Comparison of ENCODE assay signal across 8 cellular contexts in genomic region chr5:133240425-133241091, GRCh38.
DNase-seq lines count a peak whose midpoint lies in the region; ATAC-seq and TF ChIP-seq lines count a peak whose summit lies in the region.

No MANE protein-coding gene starts in this region.

- intact Hi-C loops in lower lobe of right lung (cut with DNase I) = no loop called here

- TF ChIP-seq CTCF in NB4 (IDR thresholded peaks at IDR 0.05; ENCODE audit: low read depth, low read length) (no peak), lower lobe of right lung (IDR thresholded peaks at IDR 0.05) (no peak)

- DNase-seq in EL = peak; percentile 97
- peak; percentile 91 for DNase-seq in NB4 (ENCODE audit: low read depth)
- peak; percentile 75 for DNase-seq in adipocyte (ENCODE audit: low read depth)
- DNase-seq in lower lobe of right lung = no peak
- no peak for DNase-seq in NCI-H510A treated with DMSO at 0.1 percent for 48 hours (lab: John Stamatoyannopoulos, UW)
- DNase-seq in cerebellar nuclear complex (lab: John Stamatoyannopoulos, UW) = no peak

- H3K4me3 ChIP-seq in NB4 (ENCODE audit: low read depth, low read length) (no peak overlapping the region), adipocyte (ENCODE audit: low read length) (no peak overlapping the region), lower lobe of right lung (no peak overlapping the region)

- no peak overlapping the region for H3K27ac ChIP-seq in lower lobe of right lung

- H3K4me1 ChIP-seq in adipocyte (ENCODE audit: control insufficient read depth, insufficient read depth, low read length) (peaks cover 3% of the 10 kb centered on the region), lower lobe of right lung (peaks cover 10% of the 10 kb centered on the region)

- no peak overlapping the region for H3K9ac ChIP-seq in adipocyte (ENCODE audit: low read length)

- H3K36me3 ChIP-seq in adipocyte (ENCODE audit: control insufficient read depth, insufficient read depth, low read length, severe bottlenecking) (no peaks in the 10 kb centered on the region), lower lobe of right lung (no peaks in the 10 kb centered on the region)

- H3K27me3 ChIP-seq in adipocyte (replicated peaks; ENCODE audit: control insufficient read depth, insufficient read depth, low read length) (peaks cover 19% of the 10 kb centered on the region), lower lobe of right lung (ENCODE audit: low read depth) (no peaks in the 10 kb centered on the region)

- ATAC-seq in GM21529 (IDR thresholded peaks at IDR 0.05; ENCODE audit: unreplicated experiment) (peak; percentile 59), lower lobe of right lung (peak; percentile 33 to 56), HG03469 (IDR thresholded peaks at IDR 0.05; ENCODE audit: unreplicated experiment) (no peak)

- H3K9me3 ChIP-seq in adipocyte (ENCODE audit: control insufficient read depth, low read length) (no peaks in the 10 kb centered on the region), lower lobe of right lung (no peaks in the 10 kb centered on the region)

- no peak for TF ChIP-seq POLR2A in NB4 (IDR thresholded peaks at IDR 0.05; ENCODE audit: extremely low read depth, insufficient read length)

Comparison
In these comparisons a context has a peak if more than half of its experiments do, and no peak if none do; other contexts are left out.
1. DNase-seq: peak in EL (single experiment), NB4 (single experiment) and adipocyte (single experiment); none in lower lobe of right lung (single experiment), NCI-H510A treated with DMSO at 0.1 percent for 48 hours (single experiment) and cerebellar nuclear complex (0 of 2).